ENCODE assay signal across 13 cellular contexts in genomic region chr3:113117511-113118302, GRCh38.
A peak's percentile ranks its signal among the peaks of the same experiment; 100 is the strongest.
DNase-seq lines count a peak whose midpoint lies in the region; ATAC-seq and TF ChIP-seq lines count a peak whose summit lies in the region.
"Had no signal": no experiment of that assay in that cellular context is flagged by ENCODE, and none has a peak within 500 bp of the region (broad histone marks: within the 10 kb centered on the region; RNA-seq: fewer than 3 reads in every experiment).

No MANE protein-coding gene starts in this region.

- no peaks in the 10 kb centered on the region for H3K36me3 Mint-ChIP-seq in GM23338 (ENCODE audit: low read depth)

- H4K91ac ChIP-seq in mesenchymal stem cell (ENCODE audit: low read length), result no peak overlapping the region

- H2AFZ ChIP-seq in mesenchymal stem cell (ENCODE audit: low read depth, low read length), result no peak overlapping the region
- no peak overlapping the region for H2AFZ ChIP-seq in GM23338

- H3K4me1 Mint-ChIP-seq in GM23338, result peaks cover 8% of the 10 kb centered on the region
- H3K4me1 Mint-ChIP-seq: activated naive CD4-positive, alpha-beta T cell treated with anti-CD3 and anti-CD28 coated beads, Interleukin-2, amount 50 U/mL, for 24 hours; B cell had no signal

- no peak overlapping the region for H3K4ac ChIP-seq in mesenchymal stem cell (ENCODE audit: low read depth in 1 of 2, low read length in 2 of 2)

- H3K9me3 ChIP-seq in A673 (ENCODE audit: low read depth, low read length, poor library complexity, severe bottlenecking) (no peaks in the 10 kb centered on the region), mesenchymal stem cell (ENCODE audit: control insufficient read depth, low read length) (no peaks in the 10 kb centered on the region)

- H3K79me2 ChIP-seq in GM23338 (replicated peaks; ENCODE audit: insufficient read depth), result no peaks in the 10 kb centered on the region

- no peaks in the 10 kb centered on the region for H3K4me1 ChIP-seq in A673 (ENCODE audit: insufficient read depth, low read length, poor library complexity, severe bottlenecking)
- no peaks in the 10 kb centered on the region for H3K4me1 ChIP-seq in mesenchymal stem cell (ENCODE audit: control insufficient read depth, insufficient read depth, low read depth, low read length)
- H3K4me1 ChIP-seq in GM23338 (ENCODE audit: insufficient read depth), result peaks cover 13% of the 10 kb centered on the region; the same call in 1 of the 2 replicates
- H3K4me1 ChIP-seq: SJCRH30 had no signal

- no peaks in the 10 kb centered on the region for H3K79me1 ChIP-seq in mesenchymal stem cell (replicated peaks; ENCODE audit: low read length, poor library complexity, severe bottlenecking)

- H4K20me1 ChIP-seq in GM23338 (replicated peaks; ENCODE audit: insufficient read depth), result no peaks in the 10 kb centered on the region

- no TSS peak for BruUV-seq in A673 (replicated peaks; lab: Mats Ljungman, UMichigan)

- DNase-seq in A673 (ENCODE audit: low spot score), result peak; percentile 8
- peak; percentile 9 for DNase-seq in HS-27A (ENCODE audit: low read depth)
- peak; percentile 1 for DNase-seq in cerebellar cortex (ENCODE audit: low spot score)
- peak; percentile 54 for DNase-seq in mesenchymal stem cell
- DNase-seq in OCI-M1 (lab: John Stamatoyannopoulos, UW), result no peak
- no peak for DNase-seq in GM23338 (ENCODE audit: low spot score)
- no peak for DNase-seq in NCI-H2171 treated with DMSO at 0.1 percent for 48 hours (lab: John Stamatoyannopoulos, UW)
- DNase-seq: activated CD4-positive, alpha-beta T cell treated with anti-CD3 and anti-CD28 coated beads for 48 hours; NCI-H187; SJCRH30 had no signal

- no peak overlapping the region for H3K27ac Mint-ChIP-seq in GM23338
- H3K27ac Mint-ChIP-seq: activated naive CD4-positive, alpha-beta T cell treated with anti-CD3 and anti-CD28 coated beads, Interleukin-2, amount 50 U/mL, for 24 hours; B cell had no signal

- no peak overlapping the region for H3K27ac ChIP-seq in A673 (ENCODE audit: low read depth, low read length, poor library complexity, severe bottlenecking)
- H3K27ac ChIP-seq in mesenchymal stem cell (ENCODE audit: low read length, poor library complexity, severe bottlenecking), result no peak overlapping the region
- H3K27ac ChIP-seq in GM23338 (ENCODE audit: low read depth), result no peak overlapping the region
- H3K27ac ChIP-seq: SJCRH30 had no signal

- peak overlapping the region; percentile 36 for H3K9ac ChIP-seq in mesenchymal stem cell (ENCODE audit: low read length)

- H3K4me3 Mint-ChIP-seq in GM23338, result no peak overlapping the region
- H3K4me3 Mint-ChIP-seq: activated naive CD4-positive, alpha-beta T cell treated with anti-CD3 and anti-CD28 coated beads, Interleukin-2, amount 50 U/mL, for 24 hours; B cell had no signal

- peak overlapping the region in 1 of 2 experiments; percentile 50 for H2BK12ac ChIP-seq in mesenchymal stem cell (ENCODE audit: low read length in 2 of 2)

- no peaks in the 10 kb centered on the region for H3K27me3 ChIP-seq in A673 (replicated peaks; ENCODE audit: insufficient read depth, low read depth, low read length, poor library complexity)
- H3K27me3 ChIP-seq in mesenchymal stem cell (ENCODE audit: control insufficient read depth in 1 of 2, insufficient read depth in 1 of 2, low read length in 2 of 2), result no peaks in the 10 kb centered on the region
- H3K27me3 ChIP-seq in GM23338 (ENCODE audit: insufficient read depth), result no peaks in the 10 kb centered on the region
- H3K27me3 ChIP-seq: SJCRH30 had no signal

- whole genome bisulfite sequencing in mesenchymal stem cell, result no CpG with 5 or more reads among the region's 1 CpG

- no peak overlapping the region for H2BK120ac ChIP-seq in mesenchymal stem cell (ENCODE audit: low read depth, low read length)

- no peaks in the 10 kb centered on the region for H3F3A ChIP-seq in GM23338 (replicated peaks; ENCODE audit: low read depth)

- CTCF ChIA-PET in A673 (lab: Charles Lee), result no interaction called here

- H2BK5ac ChIP-seq in mesenchymal stem cell (ENCODE audit: low read depth, low read length, poor library complexity, severe bottlenecking), result no peak overlapping the region

- H3K9me3 Mint-ChIP-seq in GM23338, result no peaks in the 10 kb centered on the region
- H3K9me3 Mint-ChIP-seq: activated naive CD4-positive, alpha-beta T cell treated with anti-CD3 and anti-CD28 coated beads, Interleukin-2, amount 50 U/mL, for 24 hours had no signal

- H3K23ac ChIP-seq in mesenchymal stem cell (ENCODE audit: low read length in 2 of 2), result no peak overlapping the region

- no peak for TF ChIP-seq CTCF in A673 (conservative IDR thresholded peaks at IDR 0.05; ENCODE audit: low read depth, low read length)
- no peak for TF ChIP-seq CTCF in GM23338 (conservative IDR thresholded peaks at IDR 0.05; ENCODE audit: low read depth in 2 of 2)

- POLR2A ChIA-PET in A673 (lab: Charles Lee; ENCODE audit: low non-redundant PET), result no interaction called here

- intact Hi-C loops in A673 (cut with micrococcal nuclease; ENCODE audit: unreplicated experiment), result no loop called here

- H3K27me3 Mint-ChIP-seq in GM23338 (ENCODE audit: insufficient read depth, low read depth, poor library complexity), result peaks cover 2% of the 10 kb centered on the region
- H3K27me3 Mint-ChIP-seq: activated naive CD4-positive, alpha-beta T cell treated with anti-CD3 and anti-CD28 coated beads, Interleukin-2, amount 50 U/mL, for 24 hours; B cell had no signal

- H3K36me3 ChIP-seq in A673 (ENCODE audit: insufficient read depth, low read length, poor library complexity, severe bottlenecking), result no peaks in the 10 kb centered on the region
- no peaks in the 10 kb centered on the region for H3K36me3 ChIP-seq in mesenchymal stem cell (ENCODE audit: control insufficient read depth in 1 of 2, insufficient read depth in 2 of 2, low read depth in 1 of 2, low read length in 2 of 2)
- H3K36me3 ChIP-seq in GM23338 (ENCODE audit: insufficient read depth), result no peaks in the 10 kb centered on the region
- H3K36me3 ChIP-seq: SJCRH30 had no signal

- H3K4me2 ChIP-seq in mesenchymal stem cell (ENCODE audit: low read length, poor library complexity, severe bottlenecking), result no peak overlapping the region
- H3K4me2 ChIP-seq in GM23338, result no peak overlapping the region

- 0 out of 2 replicates have a peak, but pooled peaks cover 6% of the 10 kb centered on the region for H3K9me2 ChIP-seq in GM23338 (ENCODE audit: insufficient read depth)

- no peak overlapping the region for H2BK15ac ChIP-seq in mesenchymal stem cell (ENCODE audit: low read depth, poor library complexity, severe bottlenecking)

- H3K14ac ChIP-seq in mesenchymal stem cell (ENCODE audit: low read length in 2 of 2), result no peak overlapping the region

- H3K4me3 ChIP-seq in A673 (ENCODE audit: low read depth, low read length, poor library complexity, severe bottlenecking) (no peak overlapping the region), mesenchymal stem cell (ENCODE audit: insufficient read depth in 1 of 2, low read depth in 1 of 2, low read length in 2 of 2) (peak overlapping the region in 1 of 2 experiments; percentile 7), GM23338 (no peak overlapping the region)
- H3K4me3 ChIP-seq: SJCRH30 had no signal

- ATAC-seq in HG02884 (IDR thresholded peaks at IDR 0.05; ENCODE audit: unreplicated experiment) (no peak), GM23338 (no peak)

- no peak overlapping the region for H3K18ac ChIP-seq in mesenchymal stem cell (ENCODE audit: low read depth in 1 of 2, low read length in 2 of 2)

- no peak overlapping the region for H4K8ac ChIP-seq in mesenchymal stem cell (ENCODE audit: low read length)

- peak overlapping the region; percentile 38 for H2AK5ac ChIP-seq in mesenchymal stem cell (ENCODE audit: low read length, severe bottlenecking)

TF ChIP-seq in GM23338, 12 proteins besides CTCF, POLR2A, EP300 and RAD21 (continues in another document):
- TF ChIP-seq EZH2phosphoT487 (IDR thresholded peaks at IDR 0.05; ENCODE audit: unreplicated experiment), result no peak
- no peak for TF ChIP-seq CREB1 (CRISPR knock-in tag; IDR thresholded peaks at IDR 0.05; ENCODE audit: low read depth)
- no peak for TF ChIP-seq EZH2 (IDR thresholded peaks at IDR 0.05; ENCODE audit: low read depth, unreplicated experiment)
- no peak for TF ChIP-seq ETS1 (IDR thresholded peaks at IDR 0.05)
- no peak for TF ChIP-seq JUNB (IDR thresholded peaks at IDR 0.05; ENCODE audit: unreplicated experiment)
- no peak for TF ChIP-seq ZNF331 (CRISPR knock-in tag; IDR thresholded peaks at IDR 0.05; ENCODE audit: low read depth)
- TF ChIP-seq ZNF114 (CRISPR knock-in tag; IDR thresholded peaks at IDR 0.05), result no peak
- no peak for TF ChIP-seq STAT1 (IDR thresholded peaks at IDR 0.05; ENCODE audit: unreplicated experiment)

Comparison
In these comparisons a context has a peak if more than half of its experiments do, and no peak if none do; other contexts are left out.
1. DNase-seq: peak in A673 (single experiment), HS-27A (single experiment), cerebellar cortex (single experiment) and mesenchymal stem cell (single experiment); none in OCI-M1 (single experiment), GM23338 (single experiment) and NCI-H2171 treated with DMSO at 0.1 percent for 48 hours (single experiment).